In genomic region chr1:4621646-4622045, GRCh38 we compare ENCODE assay signal across 27 cellular contexts. TPM values are rescaled to one million over a fixed set of nuclear protein-coding genes. Genes with fewer than 3 reads are reported as not detected.
"Had no signal": no experiment of that assay in that cellular context is flagged by ENCODE, and none has a peak within 500 bp of the region (broad histone marks: within the 10 kb centered on the region; RNA-seq: fewer than 3 reads in every experiment).

No MANE protein-coding gene starts in this region.

- ATAC-seq: effector memory CD8-positive, alpha-beta T cell; esophagus mucosa; gastrocnemius medialis; heart right ventricle; left cardiac atrium; left lung; left ventricle myocardium superior; lower lobe of right lung; naive thymus-derived CD4-positive, alpha-beta T cell had no signal

- H3K9me3 ChIP-seq: esophagus squamous epithelium, gastrocnemius medialis, heart right ventricle, left lung, lower lobe of right lung had no signal

- H3K4me3 ChIP-seq: esophagus squamous epithelium, gastrocnemius medialis, heart right ventricle, left lung, lower lobe of right lung had no signal

- H3K27me3 ChIP-seq: gastrocnemius medialis had no signal

- H3K27ac ChIP-seq: epithelial cell of prostate, esophagus squamous epithelium, gastrocnemius medialis, heart right ventricle, left lung, lower lobe of right lung had no signal

- H3K36me3 ChIP-seq: esophagus squamous epithelium, gastrocnemius medialis, heart right ventricle, left lung, lower lobe of right lung had no signal

- FAIRE-seq: colon, endometrium, islet of Langerhans, keratinocyte had no signal

- DNase-seq: cortex of kidney; effector CD8-positive, alpha-beta T cell; effector memory CD8-positive, alpha-beta T cell; endodermal cell; erythroblast; esophagus squamous epithelium; foreskin fibroblast; foreskin melanocyte; gastrocnemius medialis; glutamatergic neuron; head of caudate nucleus; heart right ventricle; hippocampal formation; left cardiac atrium; left lung; left ventricle myocardium superior; lower lobe of right lung; mesenchymal stem cell; midbrain; naive thymus-derived CD4-positive, alpha-beta T cell had no signal

- H3K4me1 ChIP-seq: esophagus squamous epithelium, gastrocnemius medialis, heart right ventricle, left lung, lower lobe of right lung had no signal

RNA-seq across cellular contexts. Expression of gene AJAP1, which starts 32.8 kb away (rescaled TPM):
- total RNA-seq: lung microvascular endothelial cell had no signal
